Comparison of ENCODE assay signal across 9 cellular contexts in the genomic region with DNA sequence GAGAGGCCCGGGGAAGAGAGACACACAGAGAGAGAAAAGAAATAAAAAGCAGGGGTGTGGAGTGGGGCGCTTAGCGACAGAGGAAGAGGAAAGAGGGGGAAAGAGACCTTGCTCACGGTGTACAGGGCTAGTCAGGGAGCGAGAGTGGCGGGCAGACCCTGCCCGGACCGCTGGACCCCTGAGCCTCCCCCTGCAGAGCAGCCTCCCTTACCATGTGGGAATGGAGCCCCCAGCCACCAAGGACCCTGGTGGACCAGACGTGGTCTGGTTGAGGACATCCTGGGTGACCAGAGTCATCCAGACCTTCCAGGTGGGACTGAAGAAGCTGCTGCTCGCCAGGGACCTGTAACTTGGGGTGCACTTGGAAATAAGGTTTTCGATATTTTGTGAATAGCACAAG.
DNase-seq lines count a peak whose midpoint lies in the region; ATAC-seq and TF ChIP-seq lines count a peak whose summit lies in the region.
"Had no signal": no experiment of that assay in that cellular context is flagged by ENCODE, and none has a peak within 500 bp of the region (broad histone marks: within the 10 kb centered on the region; RNA-seq: fewer than 3 reads in every experiment).

No MANE protein-coding gene starts in this region.

- no peak overlapping the region for H3K4me3 ChIP-seq in CD8-positive, alpha-beta memory T cell (ENCODE audit: low read length)
- peak overlapping the region; percentile 57 for H3K4me3 ChIP-seq in rectal smooth muscle tissue (ENCODE audit: low read length)

- POLR2A ChIA-PET in CD8-positive, alpha-beta memory T cell (lab: Charles Lee), result no interaction called here
- POLR2A ChIA-PET in RWPE1 (lab: Yijun Ruan, JAX; ENCODE audit: low non-redundant PET) (no interaction called here), HEK293T (lab: Yijun Ruan, JAX) (interaction anchor here (1.2 kb wide), 1 partner anchor 11 kb away, joined by 5 read pairs; no protein-coding TSS in a partner anchor)

- CTCF ChIA-PET in CD8-positive, alpha-beta memory T cell (lab: Charles Lee), result no interaction called here
- CTCF ChIA-PET in RWPE1 (lab: Yijun Ruan, JAX) (interaction anchor here (0.7 kb wide), 1 partner anchor 75 kb away, joined by 3 read pairs; no protein-coding TSS in a partner anchor), HEK293T (lab: Yijun Ruan, JAX) (interaction anchor here (0.6 to 1.3 kb wide), 2 partner anchors 11 to 31 kb away, joined by 3 to 4 read pairs; no protein-coding TSS in a partner anchor)

- H3K27ac Mint-ChIP-seq in CD8-positive, alpha-beta memory T cell, result peak overlapping the region in 5 of 8 donors; percentile 12 to 84 (median 68)
- peak overlapping the region; percentile 71 for H3K27ac Mint-ChIP-seq in glutamatergic neuron (ENCODE audit: unreplicated experiment)

- no peaks in the 10 kb centered on the region for H3K9me3 Mint-ChIP-seq in CD8-positive, alpha-beta memory T cell
- H3K9me3 Mint-ChIP-seq in glutamatergic neuron (ENCODE audit: unreplicated experiment), result peaks cover 6% of the 10 kb centered on the region

- no peaks in the 10 kb centered on the region for H3K27me3 ChIP-seq in CD8-positive, alpha-beta memory T cell (ENCODE audit: insufficient read depth, low read length, poor library complexity, severe bottlenecking)
- H3K27me3 ChIP-seq in rectal smooth muscle tissue (ENCODE audit: control insufficient read depth, insufficient read depth, low read length), result no peaks in the 10 kb centered on the region

- no peaks in the 10 kb centered on the region for H3K36me3 Mint-ChIP-seq in CD8-positive, alpha-beta memory T cell
- H3K36me3 Mint-ChIP-seq in glutamatergic neuron (ENCODE audit: unreplicated experiment), result no peaks in the 10 kb centered on the region

- ATAC-seq in HG02938 (IDR thresholded peaks at IDR 0.05; ENCODE audit: unreplicated experiment) (no peak), GM21390 (IDR thresholded peaks at IDR 0.05; ENCODE audit: unreplicated experiment) (no peak)

- H3K27ac ChIP-seq in CD8-positive, alpha-beta memory T cell (ENCODE audit: low read depth, low read length), result no peak overlapping the region
- H3K27ac ChIP-seq in RWPE1 (peak overlapping the region; percentile 45), rectal smooth muscle tissue (ENCODE audit: low read depth, low read length) (no peak overlapping the region)

- peaks cover 0 to 1% of the 10 kb centered on the region in 2 donors for H3K27me3 Mint-ChIP-seq in CD8-positive, alpha-beta memory T cell
- peaks cover 2% of the 10 kb centered on the region for H3K27me3 Mint-ChIP-seq in glutamatergic neuron (ENCODE audit: unreplicated experiment)

- no peaks in the 10 kb centered on the region for H3K36me3 ChIP-seq in CD8-positive, alpha-beta memory T cell (ENCODE audit: insufficient read depth, low read length)
- H3K36me3 ChIP-seq in rectal smooth muscle tissue (ENCODE audit: control insufficient read depth, insufficient read depth, low read length), result no peaks in the 10 kb centered on the region

- no peak overlapping the region for H3K9ac ChIP-seq in rectal smooth muscle tissue (ENCODE audit: low read length)

- peak in 1 of 5 donors; percentile 0 for DNase-seq in CD8-positive, alpha-beta memory T cell
- no peak for DNase-seq in RWPE1 (ENCODE audit: low spot score)
- DNase-seq in glutamatergic neuron, result no peak
- no peak for DNase-seq in activated effector memory CD4-positive, alpha-beta T cell treated with anti-CD3 and anti-CD28 coated beads, Interleukin-2, amount 50 U/mL, for 16 hours
- DNase-seq in HEK293T (ENCODE audit: extremely low spot score), result no peak
- DNase-seq: cortex of kidney had no signal

- TF ChIP-seq CTCF in RWPE1 (conservative IDR thresholded peaks at IDR 0.05; ENCODE audit: low read depth), result no peak
- no peak for TF ChIP-seq CTCF in glutamatergic neuron (IDR thresholded peaks at IDR 0.05; ENCODE audit: partially characterized antibody, unreplicated experiment)

- peaks cover 31 to 44% (median 35%) of the 10 kb centered on the region in 3 donors for H3K4me1 Mint-ChIP-seq in CD8-positive, alpha-beta memory T cell
- peaks cover 14% of the 10 kb centered on the region for H3K4me1 Mint-ChIP-seq in glutamatergic neuron (ENCODE audit: low read depth, unreplicated experiment)

- peak overlapping the region in 3 of 7 donors; percentile 47 to 56 (median 49) for H3K4me3 Mint-ChIP-seq in CD8-positive, alpha-beta memory T cell
- peak overlapping the region; percentile 18 for H3K4me3 Mint-ChIP-seq in glutamatergic neuron (ENCODE audit: unreplicated experiment)

- peaks cover 15% of the 10 kb centered on the region for H3K4me1 ChIP-seq in CD8-positive, alpha-beta memory T cell (ENCODE audit: insufficient read depth, low read length)
- peaks cover 10% of the 10 kb centered on the region for H3K4me1 ChIP-seq in rectal smooth muscle tissue (ENCODE audit: control insufficient read depth, insufficient read depth, low read length)

- no peaks in the 10 kb centered on the region for H3K9me3 ChIP-seq in CD8-positive, alpha-beta memory T cell (ENCODE audit: low read length)

TF ChIP-seq in HEK293T, 16 proteins besides CTCF, POLR2A, EP300 and RAD21:
- TF ChIP-seq FOXK2 (IDR thresholded peaks at IDR 0.05) (no peak), BHLHE40 (IDR thresholded peaks at IDR 0.05; ENCODE audit: borderline replicate concordance) (no peak), FOXM1 (IDR thresholded peaks at IDR 0.05; ENCODE audit: borderline replicate concordance) (no peak), ELF4 (IDR thresholded peaks at IDR 0.05) (no peak)
